Comparison of ENCODE assay signal across 8 cellular contexts in genomic region chr10:114768394-114768786, GRCh38. TPM values are rescaled to one million over a fixed set of nuclear protein-coding genes. Genes with fewer than 3 reads are reported as not detected.
DNase-seq lines count a peak whose midpoint lies in the region; ATAC-seq lines count a peak whose summit lies in the region.

No MANE protein-coding gene starts in this region.

- no peak for ATAC-seq in activated CD4-positive, alpha-beta T cell treated with anti-CD3 and anti-CD28 coated beads for 36 hours
- no peak for ATAC-seq in HG03378 (IDR thresholded peaks at IDR 0.05; ENCODE audit: unreplicated experiment)

- H3K36me3 Mint-ChIP-seq in activated CD4-positive, alpha-beta T cell treated with anti-CD3 and anti-CD28 coated beads for 36 hours (ENCODE audit: low read depth), result no peaks in the 10 kb centered on the region
- no peaks in the 10 kb centered on the region for H3K36me3 Mint-ChIP-seq in activated T-helper 2 cell treated with anti-CD3 and anti-CD28 coated beads, Interferon-gamma antibody, Interleukin-2, Interleukin-4, amounts not matched to agents 10 μg/mL and 5 μg/mL and 100 μg/mL, durations not matched to agents 14 hours and 24 hours and 36 hours (ENCODE audit: low read depth)

- CTCF ChIA-PET in activated CD4-positive, alpha-beta T cell treated with anti-CD3 and anti-CD28 coated beads for 36 hours (lab: Charles Lee), result no interaction called here

- no peak for DNase-seq in activated CD4-positive, alpha-beta T cell treated with anti-CD3 and anti-CD28 coated beads for 36 hours
- no peak for DNase-seq in activated CD4-positive, alpha-beta T cell treated with anti-CD3 and anti-CD28 coated beads for 4 hours
- no peak for DNase-seq in activated T-helper 2 cell treated with anti-CD3 and anti-CD28 coated beads, Interferon-gamma antibody, Interleukin-2, Interleukin-4, amounts not matched to agents 10 μg/mL and 5 μg/mL and 100 μg/mL, durations not matched to agents 14 hours and 24 hours and 36 hours (ENCODE audit: low spot score)
- DNase-seq in hepatic stellate cell (ENCODE audit: low spot score) (no peak), superior temporal gyrus (ENCODE audit: extremely low spot score) (no peak)

- H3K9ac ChIP-seq in subcutaneous abdominal adipose tissue (ENCODE audit: low read length in 5 of 5), result peak overlapping the region in 3 of 5 donors; percentile 40 to 69 (median 46)

- peaks cover 0 to 25% (median 20%) of the 10 kb centered on the region in 5 donors for H3K4me1 ChIP-seq in subcutaneous abdominal adipose tissue (ENCODE audit: control insufficient read depth in 5 of 5, insufficient read depth in 5 of 5, low read length in 5 of 5)

- intact Hi-C loops in activated CD4-positive, alpha-beta T cell treated with anti-CD3 and anti-CD28 coated beads for 36 hours (cut with DNase I, micrococcal nuclease), result no loop called here
- intact Hi-C loops in activated T-helper 2 cell treated with anti-CD3 and anti-CD28 coated beads, Interferon-gamma antibody, Interleukin-2, Interleukin-4, amounts not matched to agents 10 μg/mL and 5 μg/mL and 100 μg/mL, durations not matched to agents 14 hours and 24 hours and 36 hours (cut with micrococcal nuclease), result no loop called here

- no peak overlapping the region for H3K27ac ChIP-seq in subcutaneous abdominal adipose tissue (ENCODE audit: low read depth, low read length)

- H3K27me3 ChIP-seq in subcutaneous abdominal adipose tissue (ENCODE audit: control insufficient read depth in 5 of 5, insufficient read depth in 4 of 5, low read length in 5 of 5), result no peaks in the 10 kb centered on the region

- H3K9me3 ChIP-seq in iPS-18c (ENCODE audit: control insufficient read depth, insufficient read depth, low read length), result no peaks in the 10 kb centered on the region
- no peaks in the 10 kb centered on the region for H3K9me3 ChIP-seq in subcutaneous abdominal adipose tissue (ENCODE audit: control insufficient read depth in 5 of 5, low read length in 5 of 5)

- H3K4me1 Mint-ChIP-seq in activated CD4-positive, alpha-beta T cell treated with anti-CD3 and anti-CD28 coated beads for 36 hours, result peaks cover 6% of the 10 kb centered on the region
- peaks cover 12% of the 10 kb centered on the region for H3K4me1 Mint-ChIP-seq in activated T-helper 2 cell treated with anti-CD3 and anti-CD28 coated beads, Interferon-gamma antibody, Interleukin-2, Interleukin-4, amounts not matched to agents 10 μg/mL and 5 μg/mL and 100 μg/mL, durations not matched to agents 14 hours and 24 hours and 36 hours (ENCODE audit: low read depth)

- POLR2A ChIA-PET in activated CD4-positive, alpha-beta T cell treated with anti-CD3 and anti-CD28 coated beads for 36 hours (lab: Charles Lee), result no interaction called here

- H3K27ac Mint-ChIP-seq in activated CD4-positive, alpha-beta T cell treated with anti-CD3 and anti-CD28 coated beads for 36 hours, result no peak overlapping the region
- H3K27ac Mint-ChIP-seq in activated T-helper 2 cell treated with anti-CD3 and anti-CD28 coated beads, Interferon-gamma antibody, Interleukin-2, Interleukin-4, amounts not matched to agents 10 μg/mL and 5 μg/mL and 100 μg/mL, durations not matched to agents 14 hours and 24 hours and 36 hours, result no peak overlapping the region

- no peaks in the 10 kb centered on the region for H3K36me3 ChIP-seq in subcutaneous abdominal adipose tissue (ENCODE audit: control insufficient read depth in 5 of 5, insufficient read depth in 5 of 5, low read length in 5 of 5)

- peaks cover 16% of the 10 kb centered on the region for H3K27me3 Mint-ChIP-seq in activated CD4-positive, alpha-beta T cell treated with anti-CD3 and anti-CD28 coated beads for 36 hours
- H3K27me3 Mint-ChIP-seq in activated T-helper 2 cell treated with anti-CD3 and anti-CD28 coated beads, Interferon-gamma antibody, Interleukin-2, Interleukin-4, amounts not matched to agents 10 μg/mL and 5 μg/mL and 100 μg/mL, durations not matched to agents 14 hours and 24 hours and 36 hours (ENCODE audit: low read depth), result peaks cover 36% of the 10 kb centered on the region

- peak overlapping the region; percentile 52 for H3K4me3 ChIP-seq in iPS-18c (ENCODE audit: insufficient read depth, low read depth, low read length)
- H3K4me3 ChIP-seq in subcutaneous abdominal adipose tissue (ENCODE audit: low read depth in 1 of 5, low read length in 5 of 5), result peak overlapping the region; percentile 56 to 78 (median 72)

- no peaks in the 10 kb centered on the region for H3K9me3 Mint-ChIP-seq in activated CD4-positive, alpha-beta T cell treated with anti-CD3 and anti-CD28 coated beads for 36 hours (ENCODE audit: low read depth)
- no peaks in the 10 kb centered on the region for H3K9me3 Mint-ChIP-seq in activated T-helper 2 cell treated with anti-CD3 and anti-CD28 coated beads, Interferon-gamma antibody, Interleukin-2, Interleukin-4, amounts not matched to agents 10 μg/mL and 5 μg/mL and 100 μg/mL, durations not matched to agents 14 hours and 24 hours and 36 hours

- H3K4me3 Mint-ChIP-seq in activated CD4-positive, alpha-beta T cell treated with anti-CD3 and anti-CD28 coated beads for 36 hours, result peak overlapping the region; percentile 49
- H3K4me3 Mint-ChIP-seq in activated T-helper 2 cell treated with anti-CD3 and anti-CD28 coated beads, Interferon-gamma antibody, Interleukin-2, Interleukin-4, amounts not matched to agents 10 μg/mL and 5 μg/mL and 100 μg/mL, durations not matched to agents 14 hours and 24 hours and 36 hours (ENCODE audit: low read depth), result peak overlapping the region; percentile 49

RNA-seq across cellular contexts. Expression of gene FHIP2A, which starts 53.2 kb away (rescaled TPM):
- 10 to 100 TPM; 18.4 to 18.6 TPM for total RNA-seq in activated CD4-positive, alpha-beta T cell treated with anti-CD3 and anti-CD28 coated beads for 36 hours
- 26.3 and 26.9 TPM in 2 replicates for total RNA-seq in activated T-helper 2 cell treated with anti-CD3 and anti-CD28 coated beads, Interferon-gamma antibody, Interleukin-2, Interleukin-4, amounts not matched to agents 10 μg/mL and 5 μg/mL and 100 μg/mL, durations not matched to agents 14 hours and 24 hours and 36 hours
